In genomic region chr13:113759525-113760137, GRCh38 we compare ENCODE assay signal across 8 cellular contexts. TPM values are rescaled to one million over a fixed set of nuclear protein-coding genes. Genes with fewer than 3 reads are reported as not detected.
DNase-seq lines count a peak whose midpoint lies in the region; ATAC-seq and TF ChIP-seq lines count a peak whose summit lies in the region.

No MANE protein-coding gene starts in this region.

- no peak overlapping the region for H3K27ac ChIP-seq in SU-DHL-6 (ENCODE audit: low read depth, low read length)
- no peak overlapping the region for H3K27ac ChIP-seq in neural progenitor cell

- ATAC-seq in activated CD8-positive, alpha-beta memory T cell treated with anti-CD3 and anti-CD28 coated beads, Interleukin-2, amount 10 ng/mL, durations not matched to agents 7 days and 5 days, result no peak
- ATAC-seq in HG03460 (IDR thresholded peaks at IDR 0.05; ENCODE audit: unreplicated experiment), result no peak

- peaks cover 19% of the 10 kb centered on the region for H3K4me1 Mint-ChIP-seq in activated CD8-positive, alpha-beta memory T cell treated with anti-CD3 and anti-CD28 coated beads, Interleukin-2, amount 10 ng/mL, durations not matched to agents 7 days and 5 days
- peaks cover 9% of the 10 kb centered on the region for H3K4me1 Mint-ChIP-seq in neural progenitor cell

- no peak overlapping the region for H3K27ac Mint-ChIP-seq in activated CD8-positive, alpha-beta memory T cell treated with anti-CD3 and anti-CD28 coated beads, Interleukin-2, amount 10 ng/mL, durations not matched to agents 7 days and 5 days
- H3K27ac Mint-ChIP-seq in neural progenitor cell, result peak overlapping the region; percentile 8

- H4K20me1 ChIP-seq in SU-DHL-6 (ENCODE audit: low read depth, low read length) (no peaks in the 10 kb centered on the region), neural progenitor cell (ENCODE audit: low read depth) (no peaks in the 10 kb centered on the region)

- H3K9me3 ChIP-seq in SU-DHL-6 (ENCODE audit: insufficient read depth, low read length), result no peaks in the 10 kb centered on the region
- no peaks in the 10 kb centered on the region for H3K9me3 ChIP-seq in neural progenitor cell (ENCODE audit: low read depth)

- H3K9ac ChIP-seq in SU-DHL-6 (ENCODE audit: low read length), result peak overlapping the region; percentile 60
- no peak overlapping the region for H3K9ac ChIP-seq in neural progenitor cell

- H3K9me2 ChIP-seq in SU-DHL-6 (replicated peaks; ENCODE audit: insufficient read depth, low read length), result no peaks in the 10 kb centered on the region

- DNase-seq in activated CD8-positive, alpha-beta memory T cell treated with anti-CD3 and anti-CD28 coated beads, Interleukin-2, amount 10 ng/mL, durations not matched to agents 7 days and 5 days, result no peak
- DNase-seq in activated CD8-positive, alpha-beta memory T cell treated with anti-CD3 and anti-CD28 coated beads for 24 hours, result no peak
- peak in 1 of 2 donors; percentile 62 for DNase-seq in foreskin fibroblast
- DNase-seq in neural progenitor cell (ENCODE audit: low spot score), result peak; percentile 58
- no peak for DNase-seq in NCI-H82 (lab: John Stamatoyannopoulos, UW)
- no peak for DNase-seq in HUDEP-2 (lab: John Stamatoyannopoulos, UW; ENCODE audit: unreplicated experiment in 76 of 76)

- peaks cover 49% of the 10 kb centered on the region for H3K27me3 Mint-ChIP-seq in activated CD8-positive, alpha-beta memory T cell treated with anti-CD3 and anti-CD28 coated beads, Interleukin-2, amount 10 ng/mL, durations not matched to agents 7 days and 5 days
- H3K27me3 Mint-ChIP-seq in neural progenitor cell (ENCODE audit: insufficient read depth, low read depth), result peaks cover 23% of the 10 kb centered on the region

- TF ChIP-seq CTCF in SU-DHL-6 (IDR thresholded peaks at IDR 0.05; ENCODE audit: insufficient read depth, low read length, poor library complexity, severe bottlenecking), result no peak
- no peak for TF ChIP-seq CTCF in foreskin fibroblast (IDR thresholded peaks at IDR 0.05; ENCODE audit: low read depth, low read length)
- no peak for TF ChIP-seq CTCF in neural progenitor cell (IDR thresholded peaks at IDR 0.05)

- peak overlapping the region; percentile 74 for H3K4me3 ChIP-seq in SU-DHL-6 (ENCODE audit: insufficient read depth, low read length, poor library complexity, severe bottlenecking)
- H3K4me3 ChIP-seq in foreskin fibroblast (ENCODE audit: low read depth in 1 of 2, low read length in 2 of 2), result peak overlapping the region; percentile 65 to 85
- peak overlapping the region; percentile 63 for H3K4me3 ChIP-seq in neural progenitor cell

- H3K9me3 Mint-ChIP-seq in activated CD8-positive, alpha-beta memory T cell treated with anti-CD3 and anti-CD28 coated beads, Interleukin-2, amount 10 ng/mL, durations not matched to agents 7 days and 5 days (ENCODE audit: low read depth), result peaks cover 5% of the 10 kb centered on the region
- peaks cover 2% of the 10 kb centered on the region for H3K9me3 Mint-ChIP-seq in neural progenitor cell

- H3K4me2 ChIP-seq in SU-DHL-6 (ENCODE audit: low read depth, low read length, poor library complexity, severe bottlenecking) (peak overlapping the region; percentile 89), neural progenitor cell (peak overlapping the region; percentile 95)

- H3K79me2 ChIP-seq in SU-DHL-6 (ENCODE audit: insufficient read depth, low read length) (no peaks in the 10 kb centered on the region), neural progenitor cell (ENCODE audit: low read depth) (no peaks in the 10 kb centered on the region)

- CTCF ChIA-PET in activated CD8-positive, alpha-beta memory T cell treated with anti-CD3 and anti-CD28 coated beads, Interleukin-2, amount 10 ng/mL, durations not matched to agents 7 days and 5 days (lab: Charles Lee), result no interaction called here

- no peaks in the 10 kb centered on the region; the same call in 1 of the 2 replicates for H3K27me3 ChIP-seq in SU-DHL-6 (ENCODE audit: low read length)
- peaks cover 40% of the 10 kb centered on the region for H3K27me3 ChIP-seq in neural progenitor cell

- H3K36me3 Mint-ChIP-seq in activated CD8-positive, alpha-beta memory T cell treated with anti-CD3 and anti-CD28 coated beads, Interleukin-2, amount 10 ng/mL, durations not matched to agents 7 days and 5 days, result no peaks in the 10 kb centered on the region
- no peaks in the 10 kb centered on the region for H3K36me3 Mint-ChIP-seq in neural progenitor cell

- peaks cover 12% of the 10 kb centered on the region for H3K4me1 ChIP-seq in neural progenitor cell

- peak overlapping the region; percentile 95 for H2AFZ ChIP-seq in SU-DHL-6 (ENCODE audit: low read depth, low read length, severe bottlenecking)
- H2AFZ ChIP-seq in neural progenitor cell (replicated peaks), result peak overlapping the region; percentile 95

- H3F3A ChIP-seq in SU-DHL-6 (ENCODE audit: insufficient read depth) (no peaks in the 10 kb centered on the region), neural progenitor cell (ENCODE audit: low read depth) (peaks cover 22% of the 10 kb centered on the region)

- H3K4me3 Mint-ChIP-seq in activated CD8-positive, alpha-beta memory T cell treated with anti-CD3 and anti-CD28 coated beads, Interleukin-2, amount 10 ng/mL, durations not matched to agents 7 days and 5 days, result peak overlapping the region; percentile 69
- peak overlapping the region; percentile 87 for H3K4me3 Mint-ChIP-seq in neural progenitor cell

- H3K36me3 ChIP-seq in SU-DHL-6 (ENCODE audit: low read length) (no peaks in the 10 kb centered on the region), neural progenitor cell (no peaks in the 10 kb centered on the region)

RNA-seq across cellular contexts. Expression of gene TMEM255B, which starts 0.6 kb away (rescaled TPM):
- total RNA-seq in activated CD8-positive, alpha-beta memory T cell treated with anti-CD3 and anti-CD28 coated beads, Interleukin-2, amount 10 ng/mL, durations not matched to agents 7 days and 5 days, result 1 to 10 TPM in 1 of 2 experiments, under 1 TPM in 1; 0.87 to 1.3 TPM
- total RNA-seq in neural progenitor cell (ENCODE audit: low replicate concordance), result 0.26 and 1.8 TPM in 2 replicates
